8 cellular contexts compared by ENCODE assay signal in genomic region chr2:111071480-111072143, GRCh38. TPM values are rescaled to one million over a fixed set of nuclear protein-coding genes. Genes with fewer than 3 reads are reported as not detected.
DNase-seq lines count a peak whose midpoint lies in the region; ATAC-seq and TF ChIP-seq lines count a peak whose summit lies in the region.

No MANE protein-coding gene starts in this region.

- no peak for TF ChIP-seq CTCF in IMR-90 (conservative IDR thresholded peaks at IDR 0.05; ENCODE audit: low read depth, low read length)
- TF ChIP-seq CTCF in MCF 10A (IDR thresholded peaks at IDR 0.05; ENCODE audit: unreplicated experiment), result no peak
- TF ChIP-seq CTCF in GM23338 (conservative IDR thresholded peaks at IDR 0.05; ENCODE audit: low read depth in 2 of 2), result no peak

- no peak overlapping the region for H3K56ac ChIP-seq in IMR-90 (ENCODE audit: extremely low read depth, insufficient read depth, low read length)

- no peaks in the 10 kb centered on the region for H3K9me2 ChIP-seq in GM23338 (ENCODE audit: insufficient read depth)

- peaks cover 6% of the 10 kb centered on the region; the same call in 1 of the 2 replicates for H3K9me3 ChIP-seq in IMR-90 (ENCODE audit: control insufficient read depth, insufficient read depth, low read length)
- peaks cover 8% of the 10 kb centered on the region for H3K9me3 ChIP-seq in mesodermal cell (ENCODE audit: control insufficient read depth, low read length)

- no peak overlapping the region for H4K8ac ChIP-seq in IMR-90 (ENCODE audit: low read depth in 2 of 2, low read length in 2 of 2)

- dilution Hi-C loops in IMR-90 (cut with HindIII; ENCODE audit: low sequenced_read_pairs, unreplicated experiment), result no loop called here

- intact Hi-C loops in IMR-90 (cut with micrococcal nuclease), result no loop called here
- intact Hi-C loops in MCF 10A (cut with micrococcal nuclease), result loop anchor here (10.0 kb wide), 1 partner anchor 47 kb away; no protein-coding TSS in a partner anchor
- intact Hi-C loops in activated T-helper 1 cell treated with anti-CD3 and anti-CD28 coated beads, Interleukin-12 subunit alpha, Interleukin-12 subunit beta, Interleukin-2, Interleukin-4 antibody, amounts not matched to agents 30 ng/mL and 10 ng/mL and 1 ng/mL, durations not matched to agents 14 hours and 24 hours and 36 hours (cut with micrococcal nuclease), result no loop called here

- H4K20me1 ChIP-seq in IMR-90 (ENCODE audit: insufficient read depth, low read length) (peaks cover 11% of the 10 kb centered on the region; the same call in 1 of the 2 replicates), GM23338 (replicated peaks; ENCODE audit: insufficient read depth) (no peaks in the 10 kb centered on the region)

- H3K79me1 ChIP-seq in IMR-90 (ENCODE audit: low read depth in 1 of 2, low read length in 2 of 2), result no peaks in the 10 kb centered on the region

- H3K36me3 ChIP-seq in IMR-90 (ENCODE audit: control insufficient read depth, insufficient read depth, low read length) (no peaks in the 10 kb centered on the region), mesodermal cell (ENCODE audit: control insufficient read depth, insufficient read depth, low read length) (no peaks in the 10 kb centered on the region), GM23338 (ENCODE audit: insufficient read depth) (peaks cover 7% of the 10 kb centered on the region)

- 33% methylated on average over 1 of the region's 4 CpGs; no CpG with 5 or more reads in 1 of the 2 experiments for WGBS in IMR-90 (ENCODE audit: extremely low coverage in 2 of 2, insufficient read length in 1 of 2), 2 experiments
- WGBS in mesodermal cell (ENCODE audit: insufficient coverage in 2 of 2), 2 experiments, result 79 to 90% methylated on average over 1 to 4 of the region's 4 CpGs

- ATAC-seq in IMR-90 (ENCODE audit: low read depth) (peak; percentile 80), GM23338 (no peak)

- CTCF ChIA-PET in IMR-90 (lab: Yijun Ruan, JAX), result no interaction called here
- CTCF ChIA-PET in MCF 10A (lab: Yijun Ruan, JAX), result no interaction called here

- POLR2A ChIA-PET in IMR-90 (lab: Charles Lee; ENCODE audit: unreplicated experiment) (no interaction called here), MCF 10A (lab: Yijun Ruan, JAX) (interaction anchor here (1.0 to 1.3 kb wide), 2 partner anchors 9 to 49 kb away, joined by 3 to 7 read pairs; partner anchors contain the start of gene BCL2L11)

- no peak overlapping the region for H2AK5ac ChIP-seq in IMR-90 (ENCODE audit: low read depth, low read length)

- TF ChIP-seq RAD21 in IMR-90 (IDR thresholded peaks at IDR 0.05; ENCODE audit: low read length), result no peak

- H3K4me1 ChIP-seq in IMR-90 (ENCODE audit: control insufficient read depth, insufficient read depth, low read length) (peaks cover 7% of the 10 kb centered on the region), mesodermal cell (ENCODE audit: control insufficient read depth, insufficient read depth, low read length, poor library complexity, severe bottlenecking) (no peaks in the 10 kb centered on the region), GM23338 (ENCODE audit: insufficient read depth) (peaks cover 7% of the 10 kb centered on the region; the same call in 1 of the 2 replicates)

- H3K27ac Mint-ChIP-seq in MCF 10A (ENCODE audit: low read depth, unreplicated experiment) (peak overlapping the region; percentile 81), GM23338 (no peak overlapping the region)
- no peak overlapping the region for H3K27ac Mint-ChIP-seq in activated T-helper 1 cell treated with anti-CD3 and anti-CD28 coated beads, Interleukin-12 subunit alpha, Interleukin-12 subunit beta, Interleukin-2, Interleukin-4 antibody, amounts not matched to agents 30 ng/mL and 10 ng/mL and 1 ng/mL, durations not matched to agents 14 hours and 24 hours and 36 hours

- H3K9me3 Mint-ChIP-seq in MCF 10A (ENCODE audit: unreplicated experiment), result peaks cover 13% of the 10 kb centered on the region
- H3K9me3 Mint-ChIP-seq in GM23338, result peaks cover 21% of the 10 kb centered on the region
- peaks cover 29% of the 10 kb centered on the region for H3K9me3 Mint-ChIP-seq in activated T-helper 1 cell treated with anti-CD3 and anti-CD28 coated beads, Interleukin-12 subunit alpha, Interleukin-12 subunit beta, Interleukin-2, Interleukin-4 antibody, amounts not matched to agents 30 ng/mL and 10 ng/mL and 1 ng/mL, durations not matched to agents 14 hours and 24 hours and 36 hours

- in situ Hi-C loops in IMR-90 (cut with MboI; ENCODE audit: low sequenced_read_pairs) (no loop called here), KBM-7 (cut with MboI; ENCODE audit: low pct_unique_long_range_greater_than_20kb, low sequenced_read_pairs) (no loop called here)

- no peak overlapping the region for H4K91ac ChIP-seq in IMR-90 (ENCODE audit: insufficient read depth, low read depth, low read length)

- peaks cover 19% of the 10 kb centered on the region for H3K27me3 ChIP-seq in IMR-90 (ENCODE audit: control insufficient read depth, insufficient read depth, low read length)
- H3K27me3 ChIP-seq in GM23338 (ENCODE audit: insufficient read depth), result no peaks in the 10 kb centered on the region

- H3K14ac ChIP-seq in IMR-90 (replicated peaks; ENCODE audit: low read depth, low read length), result no peak overlapping the region

- peaks cover 27% of the 10 kb centered on the region for H3K4me1 Mint-ChIP-seq in MCF 10A (ENCODE audit: insufficient read depth, unreplicated experiment)
- H3K4me1 Mint-ChIP-seq in GM23338, result peaks cover 18% of the 10 kb centered on the region
- H3K4me1 Mint-ChIP-seq in activated T-helper 1 cell treated with anti-CD3 and anti-CD28 coated beads, Interleukin-12 subunit alpha, Interleukin-12 subunit beta, Interleukin-2, Interleukin-4 antibody, amounts not matched to agents 30 ng/mL and 10 ng/mL and 1 ng/mL, durations not matched to agents 14 hours and 24 hours and 36 hours (ENCODE audit: low read depth), result no peaks in the 10 kb centered on the region

- no peaks in the 10 kb centered on the region for H3K36me3 Mint-ChIP-seq in MCF 10A (ENCODE audit: insufficient read depth, unreplicated experiment)
- peaks cover 22% of the 10 kb centered on the region for H3K36me3 Mint-ChIP-seq in GM23338 (ENCODE audit: low read depth)
- H3K36me3 Mint-ChIP-seq in activated T-helper 1 cell treated with anti-CD3 and anti-CD28 coated beads, Interleukin-12 subunit alpha, Interleukin-12 subunit beta, Interleukin-2, Interleukin-4 antibody, amounts not matched to agents 30 ng/mL and 10 ng/mL and 1 ng/mL, durations not matched to agents 14 hours and 24 hours and 36 hours (ENCODE audit: low read depth), result peaks cover 3% of the 10 kb centered on the region

- H3K4me2 ChIP-seq in IMR-90 (ENCODE audit: low read depth, low read length) (peak overlapping the region; percentile 26), GM23338 (no peak overlapping the region)

- H3K4ac ChIP-seq in IMR-90 (ENCODE audit: low read depth, low read length), result no peak overlapping the region

- H2BK120ac ChIP-seq in IMR-90 (ENCODE audit: low read depth, low read length), result no peak overlapping the region

- H3K4me3 ChIP-seq in IMR-90 (ENCODE audit: insufficient read depth, low read depth, low read length), result no peak overlapping the region
- no peak overlapping the region for H3K4me3 ChIP-seq in mesodermal cell (ENCODE audit: extremely low read depth, insufficient read depth, low read length, poor library complexity, severe bottlenecking)
- H3K4me3 ChIP-seq in GM23338, result no peak overlapping the region

- TF ChIP-seq POLR2A in IMR-90 (IDR thresholded peaks at IDR 0.05; ENCODE audit: low read depth, low read length), result no peak

- H3K18ac ChIP-seq in IMR-90 (ENCODE audit: low read depth, low read length), result no peak overlapping the region

- no peak overlapping the region for H2BK5ac ChIP-seq in IMR-90 (ENCODE audit: low read depth, low read length, poor library complexity, severe bottlenecking)

- H2AK9ac ChIP-seq in IMR-90 (replicated peaks; ENCODE audit: low read depth, low read length, poor library complexity), result no peak overlapping the region

- H3K4me3 Mint-ChIP-seq in MCF 10A (ENCODE audit: unreplicated experiment) (peak overlapping the region; percentile 19), GM23338 (no peak overlapping the region)
- H3K4me3 Mint-ChIP-seq in activated T-helper 1 cell treated with anti-CD3 and anti-CD28 coated beads, Interleukin-12 subunit alpha, Interleukin-12 subunit beta, Interleukin-2, Interleukin-4 antibody, amounts not matched to agents 30 ng/mL and 10 ng/mL and 1 ng/mL, durations not matched to agents 14 hours and 24 hours and 36 hours, result no peak overlapping the region

- no peaks in the 10 kb centered on the region for H3K79me2 ChIP-seq in GM23338 (replicated peaks; ENCODE audit: insufficient read depth)

- H3K9me1 ChIP-seq in IMR-90 (ENCODE audit: insufficient read depth, low read length), result peaks cover 5% of the 10 kb centered on the region

- H3K9ac ChIP-seq in IMR-90 (ENCODE audit: low read depth, low read length), result no peak overlapping the region

- no peak overlapping the region for H4K5ac ChIP-seq in IMR-90 (ENCODE audit: low read depth, low read length)

- H3F3A ChIP-seq in GM23338 (replicated peaks; ENCODE audit: low read depth), result no peaks in the 10 kb centered on the region

- H3K23ac ChIP-seq in IMR-90 (ENCODE audit: low read depth, low read length), result no peak overlapping the region

- DNase-seq in AG20443 (ENCODE audit: low spot score), result peak; percentile 70
- peak; percentile 73 for DNase-seq in IMR-90
- peak; percentile 76 for DNase-seq in MCF 10A (ENCODE audit: unreplicated experiment)
- no peak for DNase-seq in ureter (ENCODE audit: low spot score)
- DNase-seq in GM23338 (ENCODE audit: low spot score), result no peak
- DNase-seq in KBM-7, result no peak
- no peak for DNase-seq in activated T-helper 1 cell treated with anti-CD3 and anti-CD28 coated beads, Interleukin-12 subunit alpha, Interleukin-12 subunit beta, Interleukin-2, Interleukin-4 antibody, amounts not matched to agents 30 ng/mL and 10 ng/mL and 1 ng/mL, durations not matched to agents 14 hours and 24 hours and 36 hours (ENCODE audit: low spot score)

- no TSS peak for BruUV-seq in IMR-90 (replicated peaks; lab: Mats Ljungman, UMichigan)
- BruUV-seq in MCF 10A (replicated peaks; lab: Mats Ljungman, UMichigan), result no TSS peak

- H2BK20ac ChIP-seq in IMR-90 (ENCODE audit: low read depth, low read length), result no peak overlapping the region

- no peak overlapping the region for H2AFZ ChIP-seq in IMR-90 (replicated peaks; ENCODE audit: low read length, poor library complexity)
- no peak overlapping the region for H2AFZ ChIP-seq in GM23338

- peaks cover 6% of the 10 kb centered on the region for H3K27me3 Mint-ChIP-seq in MCF 10A (ENCODE audit: insufficient read depth, unreplicated experiment)
- H3K27me3 Mint-ChIP-seq in GM23338 (ENCODE audit: insufficient read depth, low read depth, poor library complexity), result peaks cover 3% of the 10 kb centered on the region
- H3K27me3 Mint-ChIP-seq in activated T-helper 1 cell treated with anti-CD3 and anti-CD28 coated beads, Interleukin-12 subunit alpha, Interleukin-12 subunit beta, Interleukin-2, Interleukin-4 antibody, amounts not matched to agents 30 ng/mL and 10 ng/mL and 1 ng/mL, durations not matched to agents 14 hours and 24 hours and 36 hours (ENCODE audit: insufficient read depth), result peaks cover 42% of the 10 kb centered on the region

- H3K27ac ChIP-seq in IMR-90 (ENCODE audit: insufficient read depth, low read length) (no peak overlapping the region), mesodermal cell (ENCODE audit: low read depth, low read length, severe bottlenecking) (peak overlapping the region; percentile 37), GM23338 (ENCODE audit: low read depth) (no peak overlapping the region)

- H2BK15ac ChIP-seq in IMR-90 (ENCODE audit: low read depth, low read length), result no peak overlapping the region

RNA-seq across cellular contexts. Expression of gene BCL2L11, which starts 49.1 kb away (rescaled TPM):
- total RNA-seq in IMR-90 (2012; rRNA removed) (1.1 and 1.4 TPM in 2 replicates), MCF 10A (2022) (5.8 and 8.4 TPM in 2 replicates), ureter (18.3 TPM)
- polyA plus RNA-seq in IMR-90 (2012; rRNA removed) (1.7 TPM in 2 replicates), GM23338 (2016; fragmentation: Nextera tagmentation; extraction: Ambion mirVana) (10.6 and 11.0 TPM in 2 replicates)
- 0.78 and 1.4 TPM in 2 replicates for polyA plus RNA-seq in IMR-90 (2012; cell fraction: cytosol; rRNA removed)
- 2.6 and 5.7 TPM in 2 replicates for polyA plus RNA-seq in IMR-90 (2012; cell fraction: nucleus; rRNA removed; ENCODE audit: low replicate concordance)
- 11.6 TPM for polyA plus RNA-seq in mesodermal cell (2013, experiment 1 of 2)
- polyA plus RNA-seq in mesodermal cell (2013, experiment 2 of 2), result 9.4 TPM
- total RNA-seq in GM23338 (2014; rRNA removed; shearing (Covaris generic)), result 21.0 and 22.5 TPM in 2 replicates
- 335 and 347 TPM in 2 replicates for total RNA-seq in activated T-helper 1 cell treated with anti-CD3 and anti-CD28 coated beads, Interleukin-12 subunit alpha, Interleukin-12 subunit beta, Interleukin-2, Interleukin-4 antibody, amounts not matched to agents 30 ng/mL and 10 ng/mL and 1 ng/mL, durations not matched to agents 14 hours and 24 hours and 36 hours

Comparison
In these comparisons a context has a peak if more than half of its experiments do, and no peak if none do; other contexts are left out.
1. DNase-seq: peak in AG20443 (single experiment), IMR-90 (single experiment) and MCF 10A (single experiment); none in ureter (single experiment), GM23338 (single experiment), KBM-7 (single experiment) and activated T-helper 1 cell treated with anti-CD3 and anti-CD28 coated beads, Interleukin-12 subunit alpha, Interleukin-12 subunit beta, Interleukin-2, Interleukin-4 antibody, amounts not matched to agents 30 ng/mL and 10 ng/mL and 1 ng/mL, durations not matched to agents 14 hours and 24 hours and 36 hours (single experiment).
2. RNA of gene BCL2L11, which starts 49.1 kb away (total RNA-seq): 335 to 347 TPM in activated T-helper 1 cell treated with anti-CD3 and anti-CD28 coated beads, Interleukin-12 subunit alpha, Interleukin-12 subunit beta, Interleukin-2, Interleukin-4 antibody, amounts not matched to agents 30 ng/mL and 10 ng/mL and 1 ng/mL, durations not matched to agents 14 hours and 24 hours and 36 hours; 21.0 to 22.5 TPM in GM23338, 18.3 TPM in ureter (single experiment), 5.8 to 8.4 TPM in MCF 10A and 1.1 to 1.4 TPM in IMR-90; every median in the first group is over 10 times any median in the second.